Comparison of ENCODE assay signal across 22 cellular contexts in the genomic region with DNA sequence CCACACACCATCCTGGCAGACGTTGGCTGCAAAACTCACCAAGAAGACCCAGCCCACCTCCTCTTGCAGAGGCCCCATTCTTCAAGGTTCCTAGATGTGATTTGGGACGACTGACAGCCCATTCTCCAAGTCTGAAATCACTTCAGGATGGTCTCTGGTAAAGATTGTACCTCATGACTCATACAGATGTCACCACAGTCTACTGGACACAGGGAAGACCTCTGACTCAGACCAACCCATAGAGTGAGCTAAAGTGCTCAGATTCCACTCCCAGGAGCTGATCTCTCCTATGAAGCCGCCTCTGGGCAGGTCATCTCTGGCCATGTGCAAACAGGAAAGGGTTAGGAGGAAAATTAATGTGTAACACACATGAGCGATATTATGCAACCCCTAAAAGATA.
"Had no signal": no experiment of that assay in that cellular context is flagged by ENCODE, and none has a peak within 500 bp of the region (broad histone marks: within the 10 kb centered on the region; RNA-seq: fewer than 3 reads in every experiment).

No MANE protein-coding gene starts in this region.

- H3K9me3 Mint-ChIP-seq: activated T-helper 1 cell treated with anti-CD3 and anti-CD28 coated beads, Interleukin-12 subunit alpha, Interleukin-12 subunit beta, Interleukin-2, Interleukin-4 antibody, amounts not matched to agents 30 ng/mL and 10 ng/mL and 1 ng/mL, durations not matched to agents 14 hours and 24 hours and 36 hours had no signal

- H3K4me1 Mint-ChIP-seq: activated B cell treated with CpG ODN at 0.5 μM for 24 hours; activated CD4-positive, alpha-beta T cell treated with anti-CD3 and anti-CD28 coated beads, Interleukin-2, amount 10 ng/mL, durations not matched to agents 7 days and 5 days had no signal

- H3K9ac ChIP-seq: neural progenitor cell had no signal

- H3K36me3 ChIP-seq: brain microvascular endothelial cell, heart left ventricle, neural progenitor cell, ovary, sigmoid colon, spleen, stomach, upper lobe of right lung had no signal

- H3K4me3 Mint-ChIP-seq: activated B cell treated with CpG ODN at 0.5 μM for 24 hours; activated CD4-positive, alpha-beta T cell treated with anti-CD3 and anti-CD28 coated beads, Interleukin-2, amount 10 ng/mL, durations not matched to agents 7 days and 5 days; activated T-helper 1 cell treated with anti-CD3 and anti-CD28 coated beads, Interleukin-12 subunit alpha, Interleukin-12 subunit beta, Interleukin-2, Interleukin-4 antibody, amounts not matched to agents 30 ng/mL and 10 ng/mL and 1 ng/mL, durations not matched to agents 14 hours and 24 hours and 36 hours; neural progenitor cell; T-helper 2 cell treated with Interferon-gamma antibody and Interleukin-4, amounts not matched to agents 5 μg/mL and 100 μg/mL, for 36 hours had no signal

- H3K27me3 ChIP-seq: brain microvascular endothelial cell, heart left ventricle, neural progenitor cell, ovary, sigmoid colon, spleen, stomach, testis, upper lobe of right lung had no signal

- H2AFZ ChIP-seq: neural progenitor cell had no signal

- H3K27me3 Mint-ChIP-seq: activated B cell treated with CpG ODN at 0.5 μM for 24 hours; activated CD4-positive, alpha-beta T cell treated with anti-CD3 and anti-CD28 coated beads, Interleukin-2, amount 10 ng/mL, durations not matched to agents 7 days and 5 days had no signal

- H3K4me3 ChIP-seq: heart left ventricle, neural progenitor cell, ovary, sigmoid colon, spleen, stomach, testis, upper lobe of right lung had no signal

- H3K27ac Mint-ChIP-seq: activated B cell treated with CpG ODN at 0.5 μM for 24 hours; activated CD4-positive, alpha-beta T cell treated with anti-CD3 and anti-CD28 coated beads, Interleukin-2, amount 10 ng/mL, durations not matched to agents 7 days and 5 days; activated T-helper 1 cell treated with anti-CD3 and anti-CD28 coated beads, Interleukin-12 subunit alpha, Interleukin-12 subunit beta, Interleukin-2, Interleukin-4 antibody, amounts not matched to agents 30 ng/mL and 10 ng/mL and 1 ng/mL, durations not matched to agents 14 hours and 24 hours and 36 hours; neural progenitor cell; T-helper 2 cell treated with Interferon-gamma antibody and Interleukin-4, amounts not matched to agents 5 μg/mL and 100 μg/mL, for 36 hours had no signal

- ATAC-seq: heart left ventricle, left lobe of liver, upper lobe of right lung had no signal

- H3K36me3 Mint-ChIP-seq: neural progenitor cell had no signal

- DNase-seq: activated B cell treated with CpG ODN at 0.5 μM for 24 hours; activated CD4-positive, alpha-beta T cell treated with anti-CD3 and anti-CD28 coated beads, Interleukin-2, amount 10 ng/mL, durations not matched to agents 7 days and 5 days; activated CD8-positive, alpha-beta memory T cell treated with anti-CD3 and anti-CD28 coated beads for 24 hours; activated naive CD4-positive, alpha-beta T cell treated with Interleukin-2 at 50 U/mL for 16 hours; anterior cingulate cortex; brain microvascular endothelial cell; cortex of kidney; effector CD8-positive, alpha-beta T cell; heart left ventricle; midbrain; ovary; sigmoid colon; spleen; stomach; testis; upper lobe of right lung had no signal

- H3K4me2 ChIP-seq: neural progenitor cell had no signal

- H3K9me3 ChIP-seq: heart left ventricle, ovary, sigmoid colon, testis, upper lobe of right lung had no signal

- H3K4me1 ChIP-seq: heart left ventricle, sigmoid colon, spleen, stomach, testis, upper lobe of right lung had no signal

- H3K27ac ChIP-seq: brain microvascular endothelial cell, heart left ventricle, neural progenitor cell, ovary, sigmoid colon, spleen, stomach, testis, upper lobe of right lung had no signal

- FAIRE-seq: endothelial cell of umbilical vein, frontal cortex had no signal
